ENCODE assay signal across 8 cellular contexts in the genomic region with DNA sequence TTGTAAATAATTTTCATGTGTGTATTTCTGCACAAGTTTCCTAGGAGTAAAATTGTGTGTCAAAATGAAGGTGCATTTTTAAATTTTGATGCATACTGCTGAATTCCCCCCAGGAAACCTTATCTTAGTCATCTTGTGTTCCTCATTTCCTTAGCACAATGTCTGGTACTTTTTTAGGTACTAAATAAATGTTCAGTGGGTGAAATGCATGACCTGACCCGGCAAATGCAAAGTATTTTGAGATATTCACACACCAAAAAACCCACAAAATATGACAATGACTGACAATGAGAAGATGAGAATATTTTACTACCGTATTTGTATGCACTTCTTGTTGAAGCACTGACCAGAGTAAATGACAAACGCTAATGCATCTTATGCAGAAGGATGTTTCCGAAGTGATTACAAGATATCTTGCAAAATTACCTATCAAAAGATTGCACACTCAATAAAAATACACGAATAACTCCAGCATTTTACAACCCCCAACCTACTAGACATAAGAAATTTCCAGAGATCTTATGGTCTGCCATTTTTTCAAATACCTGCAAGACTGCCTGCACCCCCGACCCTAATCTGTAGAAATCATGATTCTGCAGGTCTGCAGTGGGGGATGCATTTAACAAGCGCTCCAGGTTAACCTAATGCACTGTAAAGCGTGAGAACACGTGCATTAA. TPM values are rescaled to one million over a fixed set of nuclear protein-coding genes. Genes with fewer than 3 reads are reported as not detected.
DNase-seq lines count a peak whose midpoint lies in the region; ATAC-seq and TF ChIP-seq lines count a peak whose summit lies in the region.

No MANE protein-coding gene starts in this region.

- H3K36me3 ChIP-seq in ES-I3 (ENCODE audit: insufficient read depth, low read length) = peaks cover 3% of the 10 kb centered on the region; the same call in 1 of the 2 replicates
- peaks cover 0 to 13% of the 10 kb centered on the region in 2 donors for H3K36me3 ChIP-seq in left lung
- H3K36me3 ChIP-seq in upper lobe of left lung = peaks cover 0 to 12% (median under 1%) of the 10 kb centered on the region in 4 donors

- intact Hi-C loops in left lung (cut with DNase I) = no loop called here

- DNase-seq in activated naive CD8-positive, alpha-beta T cell treated with anti-CD3 and anti-CD28 coated beads, Interleukin-2, amount 10 ng/mL, durations not matched to agents 7 days and 5 days = no peak
- no peak for DNase-seq in left lung
- DNase-seq in upper lobe of left lung = no peak
- DNase-seq in mesenteric fat pad (ENCODE audit: low spot score) = no peak
- DNase-seq in glomerular visceral epithelial cell (ENCODE audit: extremely low spot score) = no peak
- no peak for DNase-seq in activated CD4-positive, alpha-beta T cell treated with anti-CD3 and anti-CD28 coated beads for 1 hour

- peaks cover 36% of the 10 kb centered on the region for H3K4me1 Mint-ChIP-seq in activated naive CD8-positive, alpha-beta T cell treated with anti-CD3 and anti-CD28 coated beads, Interleukin-2, amount 10 ng/mL, durations not matched to agents 7 days and 5 days

- TF ChIP-seq CTCF in left lung (IDR thresholded peaks at IDR 0.05) (no peak), upper lobe of left lung (IDR thresholded peaks at IDR 0.05) (no peak)

- peak overlapping the region; percentile 95 for H3K4me3 Mint-ChIP-seq in activated naive CD8-positive, alpha-beta T cell treated with anti-CD3 and anti-CD28 coated beads, Interleukin-2, amount 10 ng/mL, durations not matched to agents 7 days and 5 days

- ATAC-seq in HG02970 (IDR thresholded peaks at IDR 0.05; ENCODE audit: low FRiP score, unreplicated experiment) = peak; percentile 6
- ATAC-seq in activated naive CD8-positive, alpha-beta T cell treated with anti-CD3 and anti-CD28 coated beads, Interleukin-2, amount 10 ng/mL, durations not matched to agents 7 days and 5 days (ENCODE audit: low read depth) = no peak
- no peak for ATAC-seq in left lung
- no peak for ATAC-seq in upper lobe of left lung (ENCODE audit: low FRiP score in 2 of 2)

- POLR2A ChIA-PET in activated naive CD8-positive, alpha-beta T cell treated with anti-CD3 and anti-CD28 coated beads, Interleukin-2, amount 10 ng/mL, durations not matched to agents 7 days and 5 days (lab: Charles Lee) = interaction anchor here (1.0 to 2.3 kb wide), 3 partner anchors 10 to 420 kb away, joined by 3 to 8 read pairs (median 6); no protein-coding TSS in a partner anchor

- H3K4me3 ChIP-seq in left lung (peak overlapping the region; percentile 84 to 91), upper lobe of left lung (peak overlapping the region; percentile 16 to 85 (median 65))

- H3K27ac ChIP-seq in left lung (peak overlapping the region; percentile 97 to 98), upper lobe of left lung (peak overlapping the region; percentile 91 to 99 (median 96))

- no peak for TF ChIP-seq POLR2A in upper lobe of left lung (IDR thresholded peaks at IDR 0.05)

- H3K9ac ChIP-seq in ES-I3 (ENCODE audit: low read depth, low read length) = peak overlapping the region; percentile 95

- H3K9me3 Mint-ChIP-seq in activated naive CD8-positive, alpha-beta T cell treated with anti-CD3 and anti-CD28 coated beads, Interleukin-2, amount 10 ng/mL, durations not matched to agents 7 days and 5 days = no peaks in the 10 kb centered on the region

- TF ChIP-seq EP300 in upper lobe of left lung (IDR thresholded peaks at IDR 0.05) = no peak

- H3K27ac Mint-ChIP-seq in activated naive CD8-positive, alpha-beta T cell treated with anti-CD3 and anti-CD28 coated beads, Interleukin-2, amount 10 ng/mL, durations not matched to agents 7 days and 5 days = peak overlapping the region; percentile 94

- WGBS in upper lobe of left lung, 2 donors = 6 to 10% methylated on average over 9 of the region's 9 CpGs

- H3K9me3 ChIP-seq in ES-I3 (ENCODE audit: control insufficient read depth, insufficient read depth, low read length) = no peaks in the 10 kb centered on the region
- no peaks in the 10 kb centered on the region for H3K9me3 ChIP-seq in left lung
- no peaks in the 10 kb centered on the region for H3K9me3 ChIP-seq in upper lobe of left lung

- H3K27me3 Mint-ChIP-seq in activated naive CD8-positive, alpha-beta T cell treated with anti-CD3 and anti-CD28 coated beads, Interleukin-2, amount 10 ng/mL, durations not matched to agents 7 days and 5 days = peaks cover 5% of the 10 kb centered on the region

- peaks cover 21% of the 10 kb centered on the region for H3K36me3 Mint-ChIP-seq in activated naive CD8-positive, alpha-beta T cell treated with anti-CD3 and anti-CD28 coated beads, Interleukin-2, amount 10 ng/mL, durations not matched to agents 7 days and 5 days

- no peaks in the 10 kb centered on the region for H3K27me3 ChIP-seq in left lung
- H3K27me3 ChIP-seq in upper lobe of left lung = no peaks in the 10 kb centered on the region

- H3K4me1 ChIP-seq in ES-I3 (ENCODE audit: insufficient read depth, low read length) (no peaks in the 10 kb centered on the region; the same call in 1 of the 2 replicates), left lung (peaks cover 9 to 51% of the 10 kb centered on the region in 2 donors), upper lobe of left lung (peaks cover 40 to 51% (median 42%) of the 10 kb centered on the region in 4 donors)

RNA-seq across cellular contexts. Expression of gene PRKAB1, which starts 0.9 kb away (rescaled TPM):
- total RNA-seq in activated naive CD8-positive, alpha-beta T cell treated with anti-CD3 and anti-CD28 coated beads, Interleukin-2, amount 10 ng/mL, durations not matched to agents 7 days and 5 days = 10 to 100 TPM; 43.7 to 44.1 TPM
- total RNA-seq in left lung = 10 to 100 TPM; 31.8 to 53.3 TPM
- 10 to 100 TPM; 44.2 to 90.3 (median 62.9) TPM for total RNA-seq in upper lobe of left lung
- total RNA-seq in mesenteric fat pad = 20.8 TPM
